Comparison of ENCODE assay signal across 8 cellular contexts in genomic region chr5:172870261-172870806, GRCh38. TPM values are rescaled to one million over a fixed set of nuclear protein-coding genes. Genes with fewer than 3 reads are reported as not detected.
DNase-seq lines count a peak whose midpoint lies in the region; ATAC-seq and TF ChIP-seq lines count a peak whose summit lies in the region.

No MANE protein-coding gene starts in this region.

- H3K27ac ChIP-seq in PC-9 (peak overlapping the region; percentile 84), esophagus (ENCODE audit: low read depth in 2 of 2, low read length in 1 of 2) (peak overlapping the region; percentile 84 to 95)

- H3K4me2 ChIP-seq in PC-9, result peak overlapping the region; percentile 59

- peaks cover 15% of the 10 kb centered on the region; the same call in 1 of the 2 replicates for H3K79me2 ChIP-seq in PC-9 (ENCODE audit: low read depth)

- H3K36me3 ChIP-seq in PC-9 (ENCODE audit: low read depth) (no peaks in the 10 kb centered on the region), esophagus (ENCODE audit: control insufficient read depth in 2 of 2, insufficient read depth in 2 of 2, low read length in 1 of 2) (peaks cover 0 to 2% of the 10 kb centered on the region in 2 donors), neuron (ENCODE audit: insufficient read depth, low read length) (no peaks in the 10 kb centered on the region)

- H3K9me3 ChIP-seq in PC-9 (ENCODE audit: insufficient read depth, low read depth), result no peaks in the 10 kb centered on the region
- H3K9me3 ChIP-seq in esophagus (ENCODE audit: control insufficient read depth in 2 of 2, insufficient read depth in 1 of 2, low read depth in 1 of 2, low read length in 1 of 2), result no peaks in the 10 kb centered on the region
- no peaks in the 10 kb centered on the region for H3K9me3 ChIP-seq in neuron (ENCODE audit: low read length)

- peaks cover 26% of the 10 kb centered on the region for H3F3A ChIP-seq in PC-9 (ENCODE audit: insufficient read depth, low read depth)

- no peaks in the 10 kb centered on the region for H3K9me2 ChIP-seq in PC-9 (ENCODE audit: insufficient read depth)

- no peaks in the 10 kb centered on the region for H4K20me1 ChIP-seq in PC-9 (ENCODE audit: insufficient read depth)

- peaks cover 44% of the 10 kb centered on the region for H3K4me1 ChIP-seq in PC-9 (replicated peaks; ENCODE audit: insufficient read depth)
- H3K4me1 ChIP-seq in esophagus (ENCODE audit: control insufficient read depth in 2 of 2, insufficient read depth in 2 of 2, low read length in 1 of 2), result peaks cover 8 to 27% of the 10 kb centered on the region in 2 donors
- peaks cover 74% of the 10 kb centered on the region for H3K4me1 ChIP-seq in neuron (ENCODE audit: insufficient read depth, low read length)

- ATAC-seq in GM21390 (IDR thresholded peaks at IDR 0.05; ENCODE audit: unreplicated experiment), result no peak

- H3K27me3 ChIP-seq in PC-9 (ENCODE audit: insufficient read depth, low read depth), result no peaks in the 10 kb centered on the region
- H3K27me3 ChIP-seq in esophagus (ENCODE audit: control insufficient read depth in 1 of 2, insufficient read depth in 2 of 2, low read length in 2 of 2), result no peaks in the 10 kb centered on the region
- H3K27me3 ChIP-seq in neuron (ENCODE audit: insufficient read depth, low read length), result no peaks in the 10 kb centered on the region

- TF ChIP-seq CTCF in PC-9 (conservative IDR thresholded peaks at IDR 0.05), result no peak

- no peak overlapping the region for H3K4me3 ChIP-seq in PC-9
- no peak overlapping the region for H3K4me3 ChIP-seq in esophagus (ENCODE audit: low read depth in 1 of 2, low read length in 2 of 2)
- H3K4me3 ChIP-seq in neuron (ENCODE audit: low read length), result peak overlapping the region; percentile 12

- intact Hi-C loops in PC-9 (cut with micrococcal nuclease; ENCODE audit: unreplicated experiment), result no loop called here

- DNase-seq in A172 (ENCODE audit: low spot score), result peak; percentile 94
- DNase-seq in PC-9, result peak; percentile 35 to 75
- DNase-seq in SIG-M5 treated with dmso at 0.1 percent for 504 hours (lab: John Stamatoyannopoulos, UW; ENCODE audit: unreplicated experiment), result no peak
- DNase-seq in NCI-H345 treated with DMSO at 0.1 percent for 48 hours (lab: John Stamatoyannopoulos, UW; ENCODE audit: unreplicated experiment), result no peak
- DNase-seq in activated CD4-positive, CD25-positive, alpha-beta regulatory T cell (lab: John Stamatoyannopoulos, UW), result no peak

- POLR2A ChIA-PET in PC-9 (lab: Charles Lee; ENCODE audit: unreplicated experiment), result interaction anchor here (0.6 kb wide), 1 partner anchor 99 kb away, joined by 3 read pairs; the partner anchor contains the start of gene DUSP1

- BruUV-seq in PC-9 (replicated peaks; lab: Mats Ljungman, UMichigan), result no TSS peak

- CTCF ChIA-PET in PC-9 (lab: Charles Lee), result interaction anchor here (0.6 kb wide), 1 partner anchor 98 kb away, joined by 3 read pairs; no protein-coding TSS in a partner anchor

- no peak overlapping the region for H2AFZ ChIP-seq in PC-9
- H2AFZ ChIP-seq in neuron (ENCODE audit: low read depth, low read length), result no peak overlapping the region

- 27 to 51% methylated on average over 8 of the region's 8 CpGs for WGBS in esophagus, 2 donors

RNA-seq across cellular contexts. Expression of gene ERGIC1, which starts 36.3 kb away (rescaled TPM):
- 87.2 and 91.6 TPM in 2 replicates for total RNA-seq in A172 (2014; rRNA removed; shearing (Covaris generic))
- total RNA-seq in PC-9 (2021), result 106 and 159 TPM in 2 replicates
- 10 to 100 TPM; 45.2 to 47.1 TPM for polyA plus RNA-seq in esophagus

Comparison
In these comparisons a context has a peak if more than half of its experiments do, and no peak if none do; other contexts are left out.
1. DNase-seq: peak in A172 (single experiment) and PC-9 (2 of 2); none in SIG-M5 treated with dmso at 0.1 percent for 504 hours (single experiment), NCI-H345 treated with DMSO at 0.1 percent for 48 hours (single experiment) and activated CD4-positive, CD25-positive, alpha-beta regulatory T cell (0 of 4).